In the genomic region with DNA sequence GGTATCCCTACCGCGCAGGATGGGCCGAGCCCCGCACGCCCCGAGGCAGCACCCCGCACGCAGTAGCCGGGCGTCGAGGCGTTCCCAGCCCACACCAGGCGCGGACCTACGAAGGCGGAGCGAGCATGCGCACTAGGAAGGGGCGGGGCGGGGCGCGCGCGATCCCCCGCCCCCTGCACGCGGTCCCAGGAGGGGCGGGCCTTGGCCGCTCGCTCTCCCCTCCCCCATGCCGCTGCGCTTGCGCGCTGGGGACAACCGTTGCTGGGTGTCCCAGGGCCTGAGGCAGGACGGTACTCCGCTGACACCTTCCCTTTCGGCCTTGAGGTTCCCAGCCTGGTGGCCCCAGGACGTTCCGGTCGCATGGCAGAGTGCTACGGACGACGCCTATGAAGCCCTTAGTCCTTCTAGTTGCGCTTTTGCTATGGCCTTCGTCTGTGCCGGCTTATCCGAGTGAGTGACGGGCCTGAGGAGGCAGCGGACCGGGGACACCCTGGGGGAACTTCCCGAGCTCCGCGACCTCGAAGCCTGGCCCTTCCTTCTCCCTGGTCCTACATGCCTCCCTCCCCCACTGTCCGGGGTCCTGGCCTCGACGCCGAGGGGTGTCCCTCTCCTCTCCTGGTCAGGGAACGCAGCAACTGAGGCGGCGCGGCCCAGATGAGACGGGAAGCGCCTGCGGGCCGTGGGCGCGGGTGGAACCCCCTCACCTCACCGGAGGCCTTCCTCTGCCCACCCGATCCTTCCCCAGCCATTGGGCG, we compare ENCODE assay signal across 8 cellular contexts. TPM values are rescaled to one million over a fixed set of nuclear protein-coding genes. Genes with fewer than 3 reads are reported as not detected.
DNase-seq lines count a peak whose midpoint lies in the region; ATAC-seq and TF ChIP-seq lines count a peak whose summit lies in the region.

A gene (plus strand): TSS at position 258 of the 755 bp plus-strand sequence. CDS start 129 bp downstream, at position 387.

- H3K27me3 Mint-ChIP-seq in activated T-cell treated with anti-CD3 and anti-CD28 coated beads, Interleukin-2, amount 50 U/mL, for 4 hours (ENCODE audit: low read depth), result peaks cover 11% of the 10 kb centered on the region

- H3K4me3 Mint-ChIP-seq in activated T-cell treated with anti-CD3 and anti-CD28 coated beads, Interleukin-2, amount 50 U/mL, for 4 hours, result no peak within 1 kb of the TSS

- TF ChIP-seq POLR2A in GM18505 (IDR thresholded peaks at IDR 0.05; ENCODE audit: borderline replicate concordance, extremely low read depth, insufficient read depth, insufficient read length), result no peak

- peak; percentile 15 for DNase-seq in HFF-Myc (ENCODE audit: extremely low read depth, low read depth)
- peak; percentile 41 for DNase-seq in activated T-cell treated with anti-CD3 and anti-CD28 coated beads, Interleukin-2, amount 50 U/mL, for 4 hours
- peak; percentile 44 to 89 for DNase-seq in foreskin fibroblast
- DNase-seq in retinal pigment epithelial cell (ENCODE audit: low read depth), result no peak
- no peak for DNase-seq in A172 (ENCODE audit: low spot score)
- DNase-seq in islet precursor cell, result no peak

- peak; percentile 69 to 77 for ATAC-seq in activated T-cell treated with anti-CD3 and anti-CD28 coated beads, Interleukin-2, amount 50 U/mL, for 4 hours
- no peak for ATAC-seq in HG02981 (IDR thresholded peaks at IDR 0.05; ENCODE audit: unreplicated experiment)
- ATAC-seq in GM18505 (IDR thresholded peaks at IDR 0.05; ENCODE audit: unreplicated experiment), result no peak

- H3K4me3 ChIP-seq in HFF-Myc (replicated peaks; ENCODE audit: low read depth, low read length), result peak within 1 kb of the TSS; percentile 53
- peak within 1 kb of the TSS; percentile 48 to 68 for H3K4me3 ChIP-seq in foreskin fibroblast (ENCODE audit: low read depth in 1 of 2, low read length in 2 of 2)
- H3K4me3 ChIP-seq in retinal pigment epithelial cell (ENCODE audit: low read length), result peak within 1 kb of the TSS; percentile 25

- H3K4me1 Mint-ChIP-seq in activated T-cell treated with anti-CD3 and anti-CD28 coated beads, Interleukin-2, amount 50 U/mL, for 4 hours (ENCODE audit: low read depth), result no peaks in the 10 kb centered on the region

- H3K9me3 Mint-ChIP-seq in activated T-cell treated with anti-CD3 and anti-CD28 coated beads, Interleukin-2, amount 50 U/mL, for 4 hours, result no peaks in the 10 kb centered on the region

- no peaks in the 10 kb centered on the region for H3K36me3 Mint-ChIP-seq in activated T-cell treated with anti-CD3 and anti-CD28 coated beads, Interleukin-2, amount 50 U/mL, for 4 hours (ENCODE audit: insufficient read depth)

- TF ChIP-seq CTCF in HFF-Myc (IDR thresholded peaks at IDR 0.05; ENCODE audit: low read depth, low read length, missing control alignments) (no peak), foreskin fibroblast (IDR thresholded peaks at IDR 0.05; ENCODE audit: low read depth, low read length) (no peak), retinal pigment epithelial cell (conservative IDR thresholded peaks at IDR 0.05; ENCODE audit: low read depth, low read length) (no peak)

RNA-seq across cellular contexts. Expression of the gene that starts here (rescaled TPM):
- under 1 TPM; 0.22 to 0.76 (median 0.45) TPM for total RNA-seq in activated T-cell treated with anti-CD3 and anti-CD28 coated beads, Interleukin-2, amount 50 U/mL, for 4 hours
- not detected in 2 replicates for total RNA-seq in A172 (2014; rRNA removed; shearing (Covaris generic))

Comparison
In these comparisons a context has a peak if more than half of its experiments do, and no peak if none do; other contexts are left out.
1. Peak in DNase-seq and ATAC-seq in activated T-cell treated with anti-CD3 and anti-CD28 coated beads, Interleukin-2, amount 50 U/mL, for 4 hours; RNA of the gene not detected or under 1 TPM.
2. DNase-seq: peak in HFF-Myc (single experiment) and foreskin fibroblast (2 of 2); none in retinal pigment epithelial cell (single experiment), A172 (single experiment) and islet precursor cell (single experiment).
3. Peak in every context shown above with its lines, with median percentiles within 50 percentile points of each other: H3K4me3 ChIP-seq.